1 cellular context compared by ENCODE assay signal in the genomic region with DNA sequence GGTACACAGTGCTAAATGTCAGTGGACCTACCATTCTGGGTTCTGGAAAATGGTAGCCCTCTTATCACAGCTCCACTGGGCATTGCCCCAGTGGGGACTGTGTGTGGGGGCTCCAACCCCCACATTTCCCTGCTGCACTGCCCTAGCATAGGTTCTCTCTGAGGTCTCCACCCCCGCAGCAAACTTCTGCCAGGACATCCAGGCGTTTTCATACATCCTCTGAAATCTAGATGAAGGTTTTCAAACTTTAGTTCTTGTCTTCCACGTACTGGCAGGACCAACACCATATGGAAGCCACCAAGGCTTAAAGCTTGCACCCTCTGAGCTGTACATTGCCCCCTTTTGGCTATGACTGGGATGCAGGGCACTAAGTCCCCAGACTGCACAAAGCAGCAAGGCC.
TF ChIP-seq lines count a peak whose summit lies in the region.

No MANE protein-coding gene starts in this region.

TF ChIP-seq in WTC11, 78 proteins besides CTCF, POLR2A, EP300 and RAD21 (continued from another document):
- TF ChIP-seq PRRX2 (CRISPR knock-in tag; IDR thresholded peaks at IDR 0.05): no peak
- TF ChIP-seq, protein P1, sequence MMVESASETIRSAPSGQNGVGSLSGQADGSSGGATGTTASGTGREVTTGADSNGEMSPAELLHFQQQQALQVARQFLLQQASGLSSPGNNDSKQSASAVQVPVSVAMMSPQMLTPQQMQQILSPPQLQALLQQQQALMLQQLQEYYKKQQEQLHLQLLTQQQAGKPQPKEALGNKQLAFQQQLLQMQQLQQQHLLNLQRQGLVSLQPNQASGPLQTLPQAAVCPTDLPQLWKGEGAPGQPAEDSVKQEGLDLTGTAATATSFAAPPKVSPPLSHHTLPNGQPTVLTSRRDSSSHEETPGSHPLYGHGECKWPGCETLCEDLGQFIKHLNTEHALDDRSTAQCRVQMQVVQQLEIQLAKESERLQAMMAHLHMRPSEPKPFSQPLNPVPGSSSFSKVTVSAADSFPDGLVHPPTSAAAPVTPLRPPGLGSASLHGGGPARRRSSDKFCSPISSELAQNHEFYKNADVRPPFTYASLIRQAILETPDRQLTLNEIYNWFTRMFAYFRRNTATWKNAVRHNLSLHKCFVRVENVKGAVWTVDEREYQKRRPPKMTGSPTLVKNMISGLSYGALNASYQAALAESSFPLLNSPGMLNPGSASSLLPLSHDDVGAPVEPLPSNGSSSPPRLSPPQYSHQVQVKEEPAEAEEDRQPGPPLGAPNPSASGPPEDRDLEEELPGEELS (CRISPR knock-in tag; IDR thresholded peaks at IDR 0.05): no peak
- no peak for TF ChIP-seq NFE2L1 (CRISPR knock-in tag; IDR thresholded peaks at IDR 0.05)
